ENCODE assay signal across 9 cellular contexts in the genomic region with DNA sequence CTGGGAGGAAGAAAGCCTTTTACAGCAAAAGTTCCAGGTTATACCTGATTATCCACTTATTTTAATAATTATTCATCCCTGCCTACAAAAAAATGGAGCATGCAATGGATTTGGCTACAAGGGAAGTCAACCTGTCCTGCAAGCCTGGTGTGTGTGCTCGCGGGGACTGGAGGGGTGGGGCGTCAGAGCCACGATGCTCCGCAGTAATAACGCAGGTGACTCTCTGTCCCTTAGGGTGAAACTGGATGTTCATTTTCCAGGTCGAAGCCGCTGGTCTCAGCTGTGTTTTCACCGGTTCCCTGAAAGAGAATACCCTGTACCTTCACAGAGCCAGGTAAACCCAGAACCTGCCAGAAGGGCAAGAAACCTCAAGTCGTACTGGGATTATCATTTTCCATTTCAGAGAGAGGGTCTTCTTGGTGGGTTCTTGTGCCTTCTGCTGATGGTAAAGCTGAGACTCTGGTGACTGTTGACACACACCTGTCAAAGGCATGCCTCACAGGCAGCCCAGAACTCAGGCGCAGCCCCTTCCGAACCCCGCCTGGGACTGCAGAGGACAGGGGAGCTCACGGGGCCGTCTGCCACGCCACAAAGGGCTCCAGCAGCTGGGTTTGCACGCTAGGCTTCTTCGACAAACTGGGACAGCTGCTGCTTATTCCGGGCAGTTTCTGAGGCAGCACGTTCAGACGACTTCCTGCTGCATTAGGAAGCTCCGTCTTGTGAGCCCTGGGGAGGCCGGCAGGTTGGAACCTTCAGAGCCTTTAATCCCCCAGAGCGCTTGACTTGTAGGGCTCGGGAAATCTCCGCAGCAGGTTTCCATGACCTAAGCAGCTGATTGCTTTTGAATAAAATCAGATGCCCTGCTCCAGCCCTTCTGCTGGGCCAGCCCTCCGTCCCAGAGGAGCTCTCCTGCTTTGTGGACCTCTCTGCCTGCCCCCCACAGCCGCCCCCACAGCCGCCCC. TPM values are rescaled to one million over a fixed set of nuclear protein-coding genes. Genes with fewer than 3 reads are reported as not detected.
DNase-seq lines count a peak whose midpoint lies in the region; ATAC-seq and TF ChIP-seq lines count a peak whose summit lies in the region.
"Had no signal": no experiment of that assay in that cellular context is flagged by ENCODE, and none has a peak within 500 bp of the region (broad histone marks: within the 10 kb centered on the region; RNA-seq: fewer than 3 reads in every experiment).

No MANE protein-coding gene starts in this region.

- no peak overlapping the region for H3K4me3 ChIP-seq in A673 (ENCODE audit: low read depth, low read length, poor library complexity, severe bottlenecking)
- no peak overlapping the region for H3K4me3 ChIP-seq in MG63
- H3K4me3 ChIP-seq: thoracic aorta had no signal

- peak; percentile 56 for ATAC-seq in GM18519 (IDR thresholded peaks at IDR 0.05; ENCODE audit: low FRiP score, unreplicated experiment)
- ATAC-seq in HG02763 (IDR thresholded peaks at IDR 0.05; ENCODE audit: unreplicated experiment): no peak
- no peak for ATAC-seq in HG03095 (IDR thresholded peaks at IDR 0.05; ENCODE audit: unreplicated experiment)

- intact Hi-C loops in A673 (cut with micrococcal nuclease; ENCODE audit: unreplicated experiment): no loop called here

- DNase-seq in A673 (ENCODE audit: low spot score) (peak; percentile 78), MG63 (peak; percentile 10), amniotic epithelial cell (ENCODE audit: low read depth) (peak; percentile 45), myocyte (ENCODE audit: low read depth) (peak; percentile 97), NCI-H774 (lab: John Stamatoyannopoulos, UW) (no peak)

- no peak overlapping the region for H3K27ac ChIP-seq in A673 (ENCODE audit: low read depth, low read length, poor library complexity, severe bottlenecking)
- H3K27ac ChIP-seq: thoracic aorta had no signal

- H3K27me3 ChIP-seq in A673 (replicated peaks; ENCODE audit: insufficient read depth, low read depth, low read length, poor library complexity) (peaks cover 9% of the 10 kb centered on the region), MG63 (peaks cover 5% of the 10 kb centered on the region)

- POLR2A ChIA-PET in A673 (lab: Charles Lee; ENCODE audit: low non-redundant PET): no interaction called here

- CTCF ChIA-PET in A673 (lab: Charles Lee): no interaction called here

- no peak for TF ChIP-seq CTCF in A673 (conservative IDR thresholded peaks at IDR 0.05; ENCODE audit: low read depth, low read length)

- no peaks in the 10 kb centered on the region for H3K36me3 ChIP-seq in A673 (ENCODE audit: insufficient read depth, low read length, poor library complexity, severe bottlenecking)
- H3K36me3 ChIP-seq in MG63: no peaks in the 10 kb centered on the region
- H3K36me3 ChIP-seq: thoracic aorta had no signal

- BruUV-seq in A673 (replicated peaks; lab: Mats Ljungman, UMichigan): no TSS peak

- H3K4me1 ChIP-seq in A673 (ENCODE audit: insufficient read depth, low read length, poor library complexity, severe bottlenecking): peaks cover 4% of the 10 kb centered on the region

- H3K9me3 ChIP-seq in A673 (ENCODE audit: low read depth, low read length, poor library complexity, severe bottlenecking) (no peaks in the 10 kb centered on the region), MG63 (peaks cover 2% of the 10 kb centered on the region; the same call in 1 of the 2 replicates)
- H3K9me3 ChIP-seq: thoracic aorta had no signal

RNA-seq across cellular contexts. Expression of gene KCNG2, which starts 58.7 kb away (rescaled TPM):
- total RNA-seq in A673 (2021): not detected in 2 replicates
- total RNA-seq in MG63 (2014; rRNA removed; shearing (Covaris generic); ENCODE audit: low replicate concordance): not detected in 2 replicates
- total RNA-seq in myocyte: 0.08 and 0.42 TPM in 2 replicates
- polyA plus RNA-seq in myocyte (2012): 0.15 TPM
